8 cellular contexts compared by ENCODE assay signal in genomic region chr22:35399114-35399677, GRCh38. TPM values are rescaled to one million over a fixed set of nuclear protein-coding genes. Genes with fewer than 3 reads are reported as not detected.
DNase-seq lines count a peak whose midpoint lies in the region; ATAC-seq and TF ChIP-seq lines count a peak whose summit lies in the region.

No MANE protein-coding gene starts in this region.

- no peaks in the 10 kb centered on the region for H3K27me3 Mint-ChIP-seq in nephron progenitor cell (ENCODE audit: low read depth, poor library complexity)

- H3K27ac Mint-ChIP-seq in nephron progenitor cell: peak overlapping the region; percentile 39

- peaks cover 7% of the 10 kb centered on the region for H3K4me1 ChIP-seq in NT2/D1 (ENCODE audit: insufficient read depth, insufficient read length)

- TF ChIP-seq CTCF in choroid plexus epithelial cell (conservative IDR thresholded peaks at IDR 0.05; ENCODE audit: low read depth, low read length): no peak
- TF ChIP-seq CTCF in nephron progenitor cell (IDR thresholded peaks at IDR 0.05): no peak

- H3K4me3 Mint-ChIP-seq in nephron progenitor cell: peak overlapping the region; percentile 99

- H3K4me3 ChIP-seq in NT2/D1 (ENCODE audit: insufficient read length, low read depth) (peak overlapping the region; percentile 90), choroid plexus epithelial cell (ENCODE audit: low read depth, low read length) (peak overlapping the region; percentile 70)

- H3K4me1 Mint-ChIP-seq in nephron progenitor cell: peaks cover 58% of the 10 kb centered on the region

- peaks cover 22% of the 10 kb centered on the region for H3K36me3 Mint-ChIP-seq in nephron progenitor cell (ENCODE audit: low read depth)

- no peak for ATAC-seq in GM18505 (IDR thresholded peaks at IDR 0.05; ENCODE audit: unreplicated experiment)
- no peak for ATAC-seq in GM19328 (IDR thresholded peaks at IDR 0.05; ENCODE audit: unreplicated experiment)

- no peaks in the 10 kb centered on the region for H3K9me3 Mint-ChIP-seq in nephron progenitor cell

- no peaks in the 10 kb centered on the region for H3K27me3 ChIP-seq in NT2/D1 (ENCODE audit: insufficient read depth, insufficient read length)

- H3K9ac ChIP-seq in NT2/D1 (ENCODE audit: insufficient read length, low read depth): peak overlapping the region; percentile 88

- no peak for TF ChIP-seq POLR2A in GM18505 (IDR thresholded peaks at IDR 0.05; ENCODE audit: borderline replicate concordance, extremely low read depth, insufficient read depth, insufficient read length)

- H3K9me3 ChIP-seq in NT2/D1 (ENCODE audit: insufficient read depth, low read length): no peaks in the 10 kb centered on the region

- DNase-seq in ELF-1 (ENCODE audit: low read depth, low spot score): peak; percentile 53
- no peak for DNase-seq in NT2/D1 (ENCODE audit: low read depth, low spot score)
- DNase-seq in choroid plexus epithelial cell (ENCODE audit: low read depth): no peak
- no peak for DNase-seq in nephron progenitor cell
- no peak for DNase-seq in CD1c-positive myeloid dendritic cell (ENCODE audit: extremely low spot score)
- no peak for DNase-seq in A172 (ENCODE audit: low spot score)

- H3K36me3 ChIP-seq in NT2/D1 (ENCODE audit: insufficient read depth, insufficient read length, low read length): peaks cover 37% of the 10 kb centered on the region

RNA-seq across cellular contexts. Expression of gene MCM5, which starts 0.7 kb away (rescaled TPM):
- total RNA-seq in A172 (2014; rRNA removed; shearing (Covaris generic)): 87.7 and 165 TPM in 2 replicates

RNA-seq across cellular contexts. Expression of gene HMOX1, which starts 18.3 kb away (rescaled TPM):
- 17.3 and 18.2 TPM in 2 replicates for total RNA-seq in A172 (2014; rRNA removed; shearing (Covaris generic))
